In genomic region chr6:43377710-43378229, GRCh38 we compare ENCODE assay signal across 19 cellular contexts.
"Had no signal": no experiment of that assay in that cellular context is flagged by ENCODE, and none has a peak within 500 bp of the region (broad histone marks: within the 10 kb centered on the region; RNA-seq: fewer than 3 reads in every experiment).

No MANE protein-coding gene starts in this region.

- H3K4me3 ChIP-seq: tibial nerve had no signal

- H3K9me3 ChIP-seq: tibial nerve had no signal

- H3K27ac Mint-ChIP-seq: T-helper 2 cell treated with Interferon-gamma antibody and Interleukin-4, amounts not matched to agents 5 μg/mL and 100 μg/mL, for 36 hours had no signal

- ATAC-seq: activated T-cell treated with anti-CD3 and anti-CD28 coated beads, Interleukin-2, amount 50 U/mL, for 4 hours; effector memory CD8-positive, alpha-beta T cell; foreskin keratinocyte; natural killer cell treated with Interleukin-12 subunit alpha and Interleukin-12 subunit beta and Interleukin-15 and Interleukin-18, amount 100 ng/mL, for 72 hours; right cardiac atrium had no signal

- H3K4me3 Mint-ChIP-seq: activated T-cell treated with anti-CD3 and anti-CD28 coated beads, Interleukin-2, amount 50 U/mL, for 4 hours; effector memory CD8-positive, alpha-beta T cell; natural killer cell treated with Interleukin-12 subunit alpha and Interleukin-12 subunit beta and Interleukin-15 and Interleukin-18, amount 100 ng/mL, for 72 hours; T-helper 2 cell treated with Interferon-gamma antibody and Interleukin-4, amounts not matched to agents 5 μg/mL and 100 μg/mL, for 36 hours had no signal

- FAIRE-seq: astrocyte, small intestine had no signal

- H3K27ac ChIP-seq: tibial nerve had no signal

- H3K27me3 Mint-ChIP-seq: effector memory CD8-positive, alpha-beta T cell had no signal

- H3K36me3 ChIP-seq: tibial nerve had no signal

- H3K27me3 ChIP-seq: foreskin keratinocyte had no signal

- H3K4me1 ChIP-seq: tibial nerve had no signal

- H3K9me3 Mint-ChIP-seq: activated T-cell treated with anti-CD3 and anti-CD28 coated beads, Interleukin-2, amount 50 U/mL, for 4 hours; effector memory CD8-positive, alpha-beta T cell; natural killer cell treated with Interleukin-12 subunit alpha and Interleukin-12 subunit beta and Interleukin-15 and Interleukin-18, amount 100 ng/mL, for 72 hours; T-helper 2 cell treated with Interferon-gamma antibody and Interleukin-4, amounts not matched to agents 5 μg/mL and 100 μg/mL, for 36 hours had no signal

- DNase-seq: activated CD4-positive, CD25-positive, alpha-beta regulatory T cell treated with anti-CD3 and anti-CD28 coated beads, Interleukin-2, amount 50 U/mL, for 72 hours; activated effector memory CD4-positive, alpha-beta T cell treated with Interleukin-2 at 50 U/mL for 16 hours; activated naive CD4-positive, alpha-beta T cell treated with anti-CD3 and anti-CD28 coated beads, Interleukin-2, amount 50 U/mL, for 16 hours; activated T-cell treated with anti-CD3 and anti-CD28 coated beads, Interleukin-2, amount 50 U/mL, for 4 hours; dermis blood vessel endothelial cell; effector memory CD8-positive, alpha-beta T cell; foreskin keratinocyte; kidney glomerular epithelial cell; mesenchymal stem cell; posterior cingulate gyrus; right cardiac atrium; small intestine; stimulated activated CD4-positive, alpha-beta T cell treated with anti-CD3 and anti-CD28 coated beads, Interleukin-4, amount 100 ng/mL, for 24 hours; stimulated activated naive CD4-positive, alpha-beta T cell treated with Interleukin-2 at 50 U/mL for 16 hours; substantia nigra had no signal
